ENCODE assay signal across 24 cellular contexts in the genomic region with DNA sequence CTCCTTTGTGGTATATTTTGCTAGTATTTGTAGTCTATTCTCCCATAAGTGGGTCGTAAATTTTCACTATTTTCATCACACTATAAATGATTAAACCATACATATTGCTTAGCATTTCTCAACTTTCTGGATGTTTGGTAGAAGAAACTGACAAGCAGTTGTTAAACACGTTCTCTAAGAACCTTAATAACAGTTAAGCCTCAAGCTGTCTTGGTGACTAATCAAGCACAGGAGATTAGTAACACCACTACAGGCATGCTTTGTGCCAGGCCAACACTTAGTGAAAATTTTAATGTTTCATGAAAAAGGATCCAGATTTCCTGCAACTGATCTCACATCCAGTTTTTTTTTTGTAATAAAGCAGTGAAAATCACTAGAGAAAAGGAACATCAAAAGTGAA.
"Had no signal": no experiment of that assay in that cellular context is flagged by ENCODE, and none has a peak within 500 bp of the region (broad histone marks: within the 10 kb centered on the region; RNA-seq: fewer than 3 reads in every experiment).

No MANE protein-coding gene starts in this region.

- H3K36me3 ChIP-seq: esophagus muscularis mucosa, heart right ventricle, pancreas, prostate gland, spleen, tibial nerve had no signal

- DNase-seq: activated CD4-positive, alpha-beta memory T cell treated with anti-CD3 and anti-CD28 coated beads, Interleukin-2, amount 10 ng/mL, durations not matched to agents 7 days and 5 days; activated CD4-positive, alpha-beta T cell treated with anti-CD3 and anti-CD28 coated beads for 1 hour; activated CD4-positive, alpha-beta T cell treated with anti-CD3 and anti-CD28 coated beads, Interleukin-2, amount 10 ng/mL, durations not matched to agents 7 days and 5 days; activated gamma-delta T cell treated with Interleukin-2 at 50 U/mL for 16 hours; activated naive CD4-positive, alpha-beta T cell treated with anti-CD3 and anti-CD28 coated beads, Interleukin-2, amount 50 U/mL, for 16 hours; activated T-cell treated with anti-CD3 and anti-CD28 coated beads, Interleukin-2, amount 50 U/mL, for 4 hours; amygdala; cortex of kidney; heart right ventricle; naive B cell; nucleus accumbens; pancreas; right cardiac atrium; spleen; stimulated activated CD4-positive, alpha-beta T cell treated with anti-CD3 and anti-CD28 coated beads, Interleukin-2, amount 100 ng/mL, for 48 hours; stimulated activated naive CD4-positive, alpha-beta T cell treated with Interleukin-2 at 50 U/mL for 16 hours; T-helper 9 cell had no signal

- H3K27ac ChIP-seq: esophagus muscularis mucosa, foreskin keratinocyte, heart right ventricle, pancreas, prostate gland, spleen, tibial nerve had no signal

- H3K4me3 ChIP-seq: esophagus muscularis mucosa, heart right ventricle, pancreas, prostate gland, spleen, tibial nerve had no signal

- FAIRE-seq: endothelial cell of umbilical vein, pancreas had no signal

- H3K27me3 ChIP-seq: esophagus muscularis mucosa, foreskin keratinocyte, heart right ventricle, spleen, tibial nerve had no signal

- H3K4me1 ChIP-seq: esophagus muscularis mucosa, foreskin keratinocyte, heart right ventricle, pancreas, prostate gland, spleen, tibial nerve had no signal

- H3K9me3 ChIP-seq: esophagus muscularis mucosa, heart right ventricle, pancreas, prostate gland, spleen, tibial nerve had no signal

- ATAC-seq: activated T-cell treated with anti-CD3 and anti-CD28 coated beads, Interleukin-2, amount 50 U/mL, for 4 hours; activated T-helper 17 cell treated with anti-CD3 and anti-CD28 coated beads, Interleukin-2, amount 50 U/mL, for 72 hours; foreskin keratinocyte; heart right ventricle; pancreas; right cardiac atrium; WTC11 had no signal
